In genomic region chr1:172497230-172497629, GRCh38 we compare ENCODE assay signal across 12 cellular contexts. TPM values are rescaled to one million over a fixed set of nuclear protein-coding genes. Genes with fewer than 3 reads are reported as not detected.
DNase-seq lines count a peak whose midpoint lies in the region; ATAC-seq and TF ChIP-seq lines count a peak whose summit lies in the region.
"Had no signal": no experiment of that assay in that cellular context is flagged by ENCODE, and none has a peak within 500 bp of the region (broad histone marks: within the 10 kb centered on the region; RNA-seq: fewer than 3 reads in every experiment).

No MANE protein-coding gene starts in this region.

- H3K79me2 ChIP-seq in OCI-LY7 (ENCODE audit: insufficient read depth, low read depth, low read length): no peaks in the 10 kb centered on the region

- H3K4me1 ChIP-seq in SJSA1 (replicated peaks): peaks cover 9% of the 10 kb centered on the region
- H3K4me1 ChIP-seq in OCI-LY7 (ENCODE audit: insufficient read depth, low read length, poor library complexity, severe bottlenecking): no peaks in the 10 kb centered on the region

- no TSS peak for BruUV-seq in OCI-LY7 (replicated peaks; lab: Mats Ljungman, UMichigan)

- CTCF ChIA-PET in OCI-LY7 (lab: Charles Lee; ENCODE audit: unreplicated experiment): no interaction called here

- H3K27ac ChIP-seq in SJSA1: no peak overlapping the region
- H3K27ac ChIP-seq in OCI-LY7 (ENCODE audit: low read depth, low read length, poor library complexity, severe bottlenecking): no peak overlapping the region

- TF ChIP-seq CTCF in fibroblast of pulmonary artery (IDR thresholded peaks at IDR 0.05; ENCODE audit: low read length, missing control alignments): no peak
- no peak for TF ChIP-seq CTCF in progenitor cell of endocrine pancreas (IDR thresholded peaks at IDR 0.05; ENCODE audit: unreplicated experiment)
- TF ChIP-seq CTCF in OCI-LY7 (conservative IDR thresholded peaks at IDR 0.05; ENCODE audit: low read length): no peak

- intact Hi-C loops in OCI-LY7 (cut with micrococcal nuclease; ENCODE audit: unreplicated experiment): no loop called here

- H3K4me2 ChIP-seq in OCI-LY7 (ENCODE audit: low read length): no peak overlapping the region

- ATAC-seq in naive thymus-derived CD8-positive, alpha-beta T cell: no peak
- ATAC-seq in HG03095 (IDR thresholded peaks at IDR 0.05; ENCODE audit: unreplicated experiment): no peak
- ATAC-seq: naive thymus-derived CD4-positive, alpha-beta T cell had no signal

- peak overlapping the region; percentile 53 for H3K27ac Mint-ChIP-seq in progenitor cell of endocrine pancreas
- peak overlapping the region in 1 of 10 donors; percentile 41 for H3K27ac Mint-ChIP-seq in naive thymus-derived CD8-positive, alpha-beta T cell
- H3K27ac Mint-ChIP-seq: stimulated activated naive CD8-positive, alpha-beta T cell treated with anti-CD3 and anti-CD28 coated beads, Interleukin-15, Interleukin-2, amounts not matched to agents 100 ng/mL and 50 ng/mL, for 24 hours had no signal

- no peaks in the 10 kb centered on the region for H3K9me2 ChIP-seq in OCI-LY7 (ENCODE audit: insufficient read depth, low read length)

- H3K9me3 Mint-ChIP-seq in progenitor cell of endocrine pancreas (ENCODE audit: low read depth): no peaks in the 10 kb centered on the region
- H3K9me3 Mint-ChIP-seq in naive thymus-derived CD8-positive, alpha-beta T cell: no peaks in the 10 kb centered on the region
- H3K9me3 Mint-ChIP-seq: naive thymus-derived CD4-positive, alpha-beta T cell; stimulated activated naive CD8-positive, alpha-beta T cell treated with anti-CD3 and anti-CD28 coated beads, Interleukin-15, Interleukin-2, amounts not matched to agents 100 ng/mL and 50 ng/mL, for 24 hours had no signal

- no peaks in the 10 kb centered on the region for H4K20me1 ChIP-seq in OCI-LY7 (ENCODE audit: insufficient read depth, low read length)

- H3K9me3 ChIP-seq in SJSA1 (replicated peaks) (no peaks in the 10 kb centered on the region), OCI-LY7 (ENCODE audit: low read length) (no peaks in the 10 kb centered on the region)

- H3K4me3 Mint-ChIP-seq in progenitor cell of endocrine pancreas (ENCODE audit: low read depth): peak overlapping the region; percentile 7
- no peak overlapping the region for H3K4me3 Mint-ChIP-seq in naive thymus-derived CD8-positive, alpha-beta T cell
- H3K4me3 Mint-ChIP-seq: naive thymus-derived CD4-positive, alpha-beta T cell; stimulated activated naive CD8-positive, alpha-beta T cell treated with anti-CD3 and anti-CD28 coated beads, Interleukin-15, Interleukin-2, amounts not matched to agents 100 ng/mL and 50 ng/mL, for 24 hours had no signal

- H3K36me3 ChIP-seq in SJSA1: no peaks in the 10 kb centered on the region
- H3K36me3 ChIP-seq in OCI-LY7 (ENCODE audit: insufficient read depth, low read length): no peaks in the 10 kb centered on the region

- H3K4me3 ChIP-seq in SJSA1 (no peak overlapping the region), fibroblast of pulmonary artery (replicated peaks; ENCODE audit: low read depth, low read length) (no peak overlapping the region), OCI-LY7 (ENCODE audit: low read depth, low read length, poor library complexity, severe bottlenecking) (no peak overlapping the region)

- DNase-seq in GM04504 (ENCODE audit: low read depth) (peak; percentile 14), SJSA1 (ENCODE audit: low read depth in 1 of 2, low spot score in 2 of 2) (peak; percentile 34 to 45), fibroblast of pulmonary artery (ENCODE audit: low read depth) (peak; percentile 28), progenitor cell of endocrine pancreas (ENCODE audit: low spot score, unreplicated experiment) (no peak), NCI-H524 treated with DMSO at 0.1 percent for 48 hours (lab: John Stamatoyannopoulos, UW) (no peak), OCI-LY7 (ENCODE audit: low spot score) (no peak)
- no peak for DNase-seq in naive thymus-derived CD8-positive, alpha-beta T cell
- DNase-seq: activated CD4-positive, alpha-beta T cell treated with anti-CD3 and anti-CD28 coated beads, Interleukin-2, amount 50 U/mL, for 48 hours; naive thymus-derived CD4-positive, alpha-beta T cell; NCI-H2171 treated with DMSO at 0.1 percent for 48 hours had no signal

- peaks cover 31% of the 10 kb centered on the region for H3K4me1 Mint-ChIP-seq in progenitor cell of endocrine pancreas (ENCODE audit: low read depth)
- no peaks in the 10 kb centered on the region for H3K4me1 Mint-ChIP-seq in naive thymus-derived CD8-positive, alpha-beta T cell

- H3K36me3 Mint-ChIP-seq in progenitor cell of endocrine pancreas (ENCODE audit: insufficient read depth): no peaks in the 10 kb centered on the region
- H3K36me3 Mint-ChIP-seq in naive thymus-derived CD8-positive, alpha-beta T cell: no peaks in the 10 kb centered on the region
- H3K36me3 Mint-ChIP-seq: naive thymus-derived CD4-positive, alpha-beta T cell had no signal

- POLR2A ChIA-PET in OCI-LY7 (lab: Charles Lee): no interaction called here
- POLR2A ChIA-PET in naive thymus-derived CD8-positive, alpha-beta T cell (lab: Charles Lee): no interaction called here

- H3K27me3 ChIP-seq in SJSA1 (replicated peaks): no peaks in the 10 kb centered on the region

- H3K27me3 Mint-ChIP-seq in progenitor cell of endocrine pancreas: no peaks in the 10 kb centered on the region
- H3K27me3 Mint-ChIP-seq in naive thymus-derived CD8-positive, alpha-beta T cell: peaks cover 0 to 3% (median 1%) of the 10 kb centered on the region in 5 donors
- H3K27me3 Mint-ChIP-seq: stimulated activated naive CD8-positive, alpha-beta T cell treated with anti-CD3 and anti-CD28 coated beads, Interleukin-15, Interleukin-2, amounts not matched to agents 100 ng/mL and 50 ng/mL, for 24 hours had no signal

- H2AFZ ChIP-seq in OCI-LY7 (ENCODE audit: low read length): no peak overlapping the region

RNA-seq across cellular contexts. Expression of gene SUCO, which starts 35.7 kb away (rescaled TPM):
- total RNA-seq in SJSA1 (2014; rRNA removed; shearing (Covaris generic)): 24.1 and 26.1 TPM in 2 replicates
- total RNA-seq in progenitor cell of endocrine pancreas (57.1 and 58.0 TPM in 2 replicates), OCI-LY7 (2022) (42.3 and 45.0 TPM in 2 replicates)
- 19.4 and 22.9 TPM in 2 replicates for total RNA-seq in OCI-LY7 (2014; rRNA removed; shearing (Covaris generic))
- total RNA-seq in naive thymus-derived CD8-positive, alpha-beta T cell: 10 to 100 TPM; 56.2 to 63.1 TPM
- polyA plus RNA-seq in naive thymus-derived CD8-positive, alpha-beta T cell: 10 to 100 TPM; 10.3 to 14.6 (median 12.4) TPM

RNA-seq across cellular contexts. Expression of gene PIGC, which starts 53.4 kb away (rescaled TPM):
- 20.9 and 27.0 TPM in 2 replicates for total RNA-seq in SJSA1 (2014; rRNA removed; shearing (Covaris generic))
- total RNA-seq in progenitor cell of endocrine pancreas (28.6 and 30.3 TPM in 2 replicates), OCI-LY7 (2022) (17.1 and 18.4 TPM in 2 replicates)
- 14.7 and 15.4 TPM in 2 replicates for total RNA-seq in OCI-LY7 (2014; rRNA removed; shearing (Covaris generic))
- total RNA-seq in naive thymus-derived CD8-positive, alpha-beta T cell: 10 to 100 TPM; 35.8 to 43.2 TPM
- polyA plus RNA-seq in naive thymus-derived CD8-positive, alpha-beta T cell: 10 to 100 TPM; 69.1 to 92.8 (median 86.1) TPM

Comparison
In these comparisons a context has a peak if more than half of its experiments do, and no peak if none do; other contexts are left out.
1. DNase-seq: peak in GM04504 (single experiment), SJSA1 (2 of 2) and fibroblast of pulmonary artery (single experiment); none in progenitor cell of endocrine pancreas (single experiment), NCI-H524 treated with DMSO at 0.1 percent for 48 hours (single experiment), OCI-LY7 (single experiment) and naive thymus-derived CD8-positive, alpha-beta T cell (0 of 10).